ENCODE assay signal across 6 cellular contexts in genomic region chr5:167893271-167893670, GRCh38.
"Had no signal": no experiment of that assay in that cellular context is flagged by ENCODE, and none has a peak within 500 bp of the region (broad histone marks: within the 10 kb centered on the region; RNA-seq: fewer than 3 reads in every experiment).

No MANE protein-coding gene starts in this region.

- H3K27ac ChIP-seq: HL-60 had no signal

- H3K4me2 ChIP-seq: GM23338 had no signal

- DNase-seq: H9, HCEC 1CT, KBM-7 had no signal

- H3K4me3 ChIP-seq: GM23338 had no signal

- ATAC-seq: GM23338, HepG2 had no signal
